ENCODE assay signal across 8 cellular contexts in the genomic region with DNA sequence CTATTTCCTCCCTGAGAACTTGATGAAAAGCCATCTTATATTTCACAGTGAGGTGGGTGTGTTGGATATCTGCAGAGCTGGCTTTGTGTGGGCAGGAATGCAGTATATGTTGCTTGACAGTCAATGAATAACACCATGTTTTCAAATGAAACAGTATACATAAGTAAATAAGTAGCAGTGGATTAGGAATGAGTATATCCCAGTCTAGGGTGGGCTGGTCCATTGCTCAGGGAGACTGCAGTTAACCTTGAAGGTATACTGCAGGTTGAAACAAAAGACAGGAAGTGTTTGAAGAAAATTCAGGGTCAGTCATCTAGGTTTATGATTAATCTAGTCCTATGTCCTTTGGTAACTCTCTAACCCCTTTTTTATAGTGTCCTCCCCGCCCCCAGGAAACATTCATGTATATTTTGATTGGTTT. TPM values are rescaled to one million over a fixed set of nuclear protein-coding genes. Genes with fewer than 3 reads are reported as not detected.
DNase-seq lines count a peak whose midpoint lies in the region; ATAC-seq and TF ChIP-seq lines count a peak whose summit lies in the region.

No MANE protein-coding gene starts in this region.

- TF ChIP-seq CTCF in GM12875 (IDR thresholded peaks at IDR 0.05; ENCODE audit: borderline replicate concordance, insufficient read depth, low read depth, low read length) (no peak), foreskin keratinocyte (conservative IDR thresholded peaks at IDR 0.05) (no peak)

- no peaks in the 10 kb centered on the region for H3K36me3 ChIP-seq in SJCRH30
- H3K36me3 ChIP-seq in skeletal muscle satellite cell (ENCODE audit: insufficient read depth, low read length): no peaks in the 10 kb centered on the region

- H3K4me2 ChIP-seq in skeletal muscle satellite cell (ENCODE audit: low read length): peak overlapping the region; percentile 96

- H3K9me3 ChIP-seq in SJCRH30 (replicated peaks): no peaks in the 10 kb centered on the region
- H3K9me3 ChIP-seq in skeletal muscle satellite cell (replicated peaks; ENCODE audit: low read length): no peaks in the 10 kb centered on the region

- H3K27me3 ChIP-seq in SJCRH30 (no peaks in the 10 kb centered on the region), foreskin keratinocyte (no peaks in the 10 kb centered on the region), skeletal muscle satellite cell (ENCODE audit: control insufficient read depth, insufficient read depth, low read length) (no peaks in the 10 kb centered on the region)

- peaks cover 16% of the 10 kb centered on the region for H3K4me1 ChIP-seq in SJCRH30
- H3K4me1 ChIP-seq in foreskin keratinocyte: peaks cover 30% of the 10 kb centered on the region
- peaks cover 61% of the 10 kb centered on the region for H3K4me1 ChIP-seq in skeletal muscle satellite cell (ENCODE audit: control insufficient read depth, insufficient read depth, low read length)

- ATAC-seq in foreskin keratinocyte (no peak), GM19023 (IDR thresholded peaks at IDR 0.05; ENCODE audit: unreplicated experiment) (no peak)

- peak overlapping the region; percentile 92 for H3K4me3 ChIP-seq in GM12875 (ENCODE audit: low read depth, low read length)
- H3K4me3 ChIP-seq in SJCRH30: peak overlapping the region; percentile 73
- peak overlapping the region; percentile 85 for H3K4me3 ChIP-seq in skeletal muscle satellite cell (ENCODE audit: low read length)

- peak overlapping the region; percentile 94 for H3K9ac ChIP-seq in skeletal muscle satellite cell (ENCODE audit: low read depth, low read length)

- DNase-seq in SJCRH30 (no peak), foreskin keratinocyte (no peak), pons (ENCODE audit: low spot score) (no peak), GM19240 (ENCODE audit: insufficient read length, low spot score) (no peak), DMS153 treated with DMSO at 0.1 percent for 48 hours (lab: John Stamatoyannopoulos, UW; ENCODE audit: unreplicated experiment) (no peak)

- no peak overlapping the region for H3K27ac ChIP-seq in SJCRH30
- peak overlapping the region; percentile 73 for H3K27ac ChIP-seq in foreskin keratinocyte

RNA-seq across cellular contexts. Expression of a gene that starts 1.0 kb away (rescaled TPM):
- 12.1 and 13.2 TPM in 2 replicates for total RNA-seq in SJCRH30 (2014; rRNA removed; shearing (Covaris generic))
- total RNA-seq in foreskin keratinocyte: 23.7 and 23.8 TPM in 2 replicates
- polyA plus RNA-seq in foreskin keratinocyte: 6.1 and 6.7 TPM in 2 replicates
- total RNA-seq in skeletal muscle satellite cell (2012; rRNA removed): 13.2 and 15.7 TPM in 2 replicates
